18 cellular contexts compared by ENCODE assay signal in the genomic region with DNA sequence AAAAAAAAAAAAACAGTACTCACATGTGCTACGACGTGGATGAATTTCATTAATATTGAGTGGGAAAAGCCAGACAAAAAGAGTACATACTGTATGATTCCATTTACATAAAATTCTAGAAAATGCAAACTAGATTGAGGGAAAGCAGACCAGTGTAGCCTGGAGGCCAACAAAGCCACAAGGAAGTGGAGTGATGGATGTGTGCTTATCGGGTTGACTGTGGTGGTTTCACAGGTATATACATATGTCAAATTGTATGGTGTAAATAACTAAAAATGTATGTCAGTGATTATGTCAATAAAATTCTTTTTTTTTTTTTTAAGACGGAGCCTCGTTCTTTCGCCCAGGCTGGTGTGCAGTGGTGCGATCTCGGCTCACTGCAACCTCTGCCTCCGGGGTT.
"Had no signal": no experiment of that assay in that cellular context is flagged by ENCODE, and none has a peak within 500 bp of the region (broad histone marks: within the 10 kb centered on the region; RNA-seq: fewer than 3 reads in every experiment).

No MANE protein-coding gene starts in this region.

- H3K9me3 ChIP-seq: mucosa of descending colon, ovary, transverse colon had no signal

- ATAC-seq: activated CD8-positive, alpha-beta T cell treated with anti-CD3 and anti-CD28 coated beads, Interleukin-2, amount 10 ng/mL, durations not matched to agents 7 days and 5 days; activated T-cell treated with anti-CD3 and anti-CD28 coated beads, Interleukin-2, amount 50 U/mL, for 4 hours; mucosa of descending colon; sciatic nerve had no signal

- H3K36me3 ChIP-seq: ovary had no signal

- H3K36me3 Mint-ChIP-seq: naive B cell had no signal

- H3K27ac Mint-ChIP-seq: activated CD4-positive, alpha-beta T cell treated with anti-CD3 and anti-CD28 coated beads, Interleukin-2, amount 10 ng/mL, durations not matched to agents 7 days and 5 days; activated CD8-positive, alpha-beta T cell treated with anti-CD3 and anti-CD28 coated beads, Interleukin-2, amount 10 ng/mL, durations not matched to agents 7 days and 5 days; activated naive CD4-positive, alpha-beta T cell treated with anti-CD3 and anti-CD28 coated beads for 36 hours; brain had no signal

- H3K4me3 Mint-ChIP-seq: activated CD4-positive, alpha-beta T cell treated with anti-CD3 and anti-CD28 coated beads, Interleukin-2, amount 10 ng/mL, durations not matched to agents 7 days and 5 days; activated CD8-positive, alpha-beta T cell treated with anti-CD3 and anti-CD28 coated beads, Interleukin-2, amount 10 ng/mL, durations not matched to agents 7 days and 5 days; activated naive CD4-positive, alpha-beta T cell treated with anti-CD3 and anti-CD28 coated beads for 36 hours; activated T-cell treated with anti-CD3 and anti-CD28 coated beads, Interleukin-2, amount 50 U/mL, for 4 hours; brain; memory B cell had no signal

- H3K27me3 ChIP-seq: dorsolateral prefrontal cortex, ovary, transverse colon had no signal

- DNase-seq: activated CD4-positive, alpha-beta T cell treated with anti-CD3 and anti-CD28 coated beads, Interleukin-2, amount 10 ng/mL, durations not matched to agents 7 days and 5 days; activated CD8-positive, alpha-beta memory T cell treated with anti-CD3 and anti-CD28 coated beads, Interleukin-2, amount 50 U/mL, for 4 hours; activated CD8-positive, alpha-beta T cell treated with anti-CD3 and anti-CD28 coated beads, Interleukin-2, amount 10 ng/mL, durations not matched to agents 7 days and 5 days; activated naive CD4-positive, alpha-beta T cell treated with anti-CD3 and anti-CD28 coated beads for 36 hours; activated T-cell treated with anti-CD3 and anti-CD28 coated beads, Interleukin-2, amount 50 U/mL, for 4 hours; caudate nucleus; dorsolateral prefrontal cortex; foreskin melanocyte; mucosa of descending colon; naive B cell; ovary; stimulated activated CD8-positive, alpha-beta memory T cell treated with anti-CD3 and anti-CD28 coated beads, Interleukin-4, amount 100 ng/mL, for 48 hours; stimulated activated naive CD4-positive, alpha-beta T cell treated with Interleukin-2 at 50 U/mL for 16 hours; T1000; transverse colon had no signal

- H3K9me3 Mint-ChIP-seq: activated naive CD4-positive, alpha-beta T cell treated with anti-CD3 and anti-CD28 coated beads for 36 hours; activated T-cell treated with anti-CD3 and anti-CD28 coated beads, Interleukin-2, amount 50 U/mL, for 4 hours; brain had no signal

- H3K4me3 ChIP-seq: dorsolateral prefrontal cortex, mucosa of descending colon, ovary, transverse colon had no signal
